In genomic region chr7:65983965-65984654, GRCh38 we compare ENCODE assay signal across 17 cellular contexts. TPM values are rescaled to one million over a fixed set of nuclear protein-coding genes. Genes with fewer than 3 reads are reported as not detected.
DNase-seq lines count a peak whose midpoint lies in the region; ATAC-seq, FAIRE-seq and TF ChIP-seq lines count a peak whose summit lies in the region.
"Had no signal": no experiment of that assay in that cellular context is flagged by ENCODE, and none has a peak within 500 bp of the region (broad histone marks: within the 10 kb centered on the region; RNA-seq: fewer than 3 reads in every experiment).

No MANE protein-coding gene starts in this region.

- CTCF ChIA-PET in A549 (lab: Yijun Ruan, JAX) = interaction anchor here (1.3 kb wide), 1 partner anchor 13 kb away, joined by 3 read pairs; no protein-coding TSS in a partner anchor
- CTCF ChIA-PET in activated CD8-positive, alpha-beta memory T cell treated with anti-CD3 and anti-CD28 coated beads, Interleukin-2, amount 10 ng/mL, durations not matched to agents 7 days and 5 days (lab: Charles Lee) = no interaction called here
- CTCF ChIA-PET in HEK293T (lab: Yijun Ruan, JAX) = no interaction called here

- TF ChIP-seq EP300 in A549 (IDR thresholded peaks at IDR 0.05) (no peak), esophagus muscularis mucosa (IDR thresholded peaks at IDR 0.05) (no peak)

- H3K4me1 ChIP-seq in A549 = peaks cover 27% of the 10 kb centered on the region
- H3K4me1 ChIP-seq in esophagus muscularis mucosa = peaks cover 19 to 34% (median 27%) of the 10 kb centered on the region in 4 donors

- peak; percentile 25 to 44; a peak in 1 of 6 replicates for ATAC-seq in A549
- peak; percentile 26 for ATAC-seq in left colon
- ATAC-seq in activated CD8-positive, alpha-beta memory T cell treated with anti-CD3 and anti-CD28 coated beads, Interleukin-2, amount 10 ng/mL, durations not matched to agents 7 days and 5 days = no peak
- ATAC-seq: activated T-helper 17 cell treated with anti-CD3 and anti-CD28 coated beads, Interleukin-2, amount 50 U/mL, for 72 hours; stimulated activated memory B cell treated with anti-CD40 and anti-IgM and Interleukin-4, amounts not matched to agents 10 μg/mL and 1 μg/mL and 100 μg/mL, for 72 hours had no signal

- WGBS in A549 (ENCODE audit: missing lambda C conversion rate) = 77% methylated on average over 10 of the region's 10 CpGs
- 94% methylated on average over 10 of the region's 10 CpGs for WGBS in esophagus muscularis mucosa

- H3K4me3 Mint-ChIP-seq in activated CD8-positive, alpha-beta memory T cell treated with anti-CD3 and anti-CD28 coated beads, Interleukin-2, amount 10 ng/mL, durations not matched to agents 7 days and 5 days = no peak overlapping the region
- H3K4me3 Mint-ChIP-seq: activated T-helper 17 cell treated with anti-CD3 and anti-CD28 coated beads, Interleukin-2, amount 50 U/mL, for 72 hours; stimulated activated memory B cell treated with anti-CD40 and anti-IgM and Interleukin-4, amounts not matched to agents 10 μg/mL and 1 μg/mL and 100 μg/mL, for 72 hours had no signal

- H3K4me1 Mint-ChIP-seq in activated CD8-positive, alpha-beta memory T cell treated with anti-CD3 and anti-CD28 coated beads, Interleukin-2, amount 10 ng/mL, durations not matched to agents 7 days and 5 days = peaks cover 8% of the 10 kb centered on the region
- H3K4me1 Mint-ChIP-seq: activated T-helper 17 cell treated with anti-CD3 and anti-CD28 coated beads, Interleukin-2, amount 50 U/mL, for 72 hours had no signal

- H3K4me3 ChIP-seq in A549 (no peak overlapping the region), esophagus muscularis mucosa (no peak overlapping the region)
- H3K4me3 ChIP-seq: HAP-1, ovary, transverse colon had no signal

- peaks cover 12% of the 10 kb centered on the region for H3K36me3 Mint-ChIP-seq in activated CD8-positive, alpha-beta memory T cell treated with anti-CD3 and anti-CD28 coated beads, Interleukin-2, amount 10 ng/mL, durations not matched to agents 7 days and 5 days
- H3K36me3 Mint-ChIP-seq: IgD-negative memory B cell had no signal

- H3K27me3 Mint-ChIP-seq in activated CD8-positive, alpha-beta memory T cell treated with anti-CD3 and anti-CD28 coated beads, Interleukin-2, amount 10 ng/mL, durations not matched to agents 7 days and 5 days = no peaks in the 10 kb centered on the region
- H3K27me3 Mint-ChIP-seq: activated T-helper 17 cell treated with anti-CD3 and anti-CD28 coated beads, Interleukin-2, amount 50 U/mL, for 72 hours; IgD-negative memory B cell; stimulated activated memory B cell treated with anti-CD40 and anti-IgM and Interleukin-4, amounts not matched to agents 10 μg/mL and 1 μg/mL and 100 μg/mL, for 72 hours had no signal

- FAIRE-seq in A549 (lab: Jason Lieb, UNC) = no peak
- FAIRE-seq: islet of Langerhans had no signal

- DNase-seq in A549 (ENCODE audit: low read depth in 1 of 2, low spot score in 1 of 2) (peak; percentile 52 to 82), HS-27A (ENCODE audit: low read depth) (peak; percentile 74), amniotic epithelial cell (ENCODE audit: low read depth) (peak; percentile 55), left colon (no peak), esophagus muscularis mucosa (ENCODE audit: extremely low spot score) (no peak), NCI-H345 (lab: John Stamatoyannopoulos, UW) (no peak), HEK293T (ENCODE audit: extremely low spot score) (no peak)
- no peak for DNase-seq in activated CD8-positive, alpha-beta memory T cell treated with anti-CD3 and anti-CD28 coated beads, Interleukin-2, amount 10 ng/mL, durations not matched to agents 7 days and 5 days
- DNase-seq: activated CD4-positive, alpha-beta T cell treated with anti-CD3 and anti-CD28 coated beads, Interleukin-2, amount 50 U/mL, for 48 hours; NCI-H1105; ovary; transverse colon had no signal

- peak overlapping the region; percentile 49 to 92 for H3K27ac ChIP-seq in A549
- H3K27ac ChIP-seq in esophagus muscularis mucosa (replicated peaks in 1 of 4) = no peak overlapping the region
- H3K27ac ChIP-seq: ovary had no signal

- TF ChIP-seq CTCF in A549 (IDR thresholded peaks at IDR 0.05) (no peak), esophagus muscularis mucosa (IDR thresholded peaks at IDR 0.05) (no peak)

- H3K4me2 ChIP-seq in A549 = peak overlapping the region; percentile 26

- H3K9me3 Mint-ChIP-seq in activated CD8-positive, alpha-beta memory T cell treated with anti-CD3 and anti-CD28 coated beads, Interleukin-2, amount 10 ng/mL, durations not matched to agents 7 days and 5 days (ENCODE audit: low read depth) = no peaks in the 10 kb centered on the region
- H3K9me3 Mint-ChIP-seq: activated T-helper 17 cell treated with anti-CD3 and anti-CD28 coated beads, Interleukin-2, amount 50 U/mL, for 72 hours; IgD-negative memory B cell; stimulated activated memory B cell treated with anti-CD40 and anti-IgM and Interleukin-4, amounts not matched to agents 10 μg/mL and 1 μg/mL and 100 μg/mL, for 72 hours had no signal

- no peak overlapping the region for H3K27ac Mint-ChIP-seq in activated CD8-positive, alpha-beta memory T cell treated with anti-CD3 and anti-CD28 coated beads, Interleukin-2, amount 10 ng/mL, durations not matched to agents 7 days and 5 days
- H3K27ac Mint-ChIP-seq: activated T-helper 17 cell treated with anti-CD3 and anti-CD28 coated beads, Interleukin-2, amount 50 U/mL, for 72 hours; IgD-negative memory B cell; stimulated activated memory B cell treated with anti-CD40 and anti-IgM and Interleukin-4, amounts not matched to agents 10 μg/mL and 1 μg/mL and 100 μg/mL, for 72 hours had no signal

- H3K27me3 ChIP-seq in esophagus muscularis mucosa = no peaks in the 10 kb centered on the region
- H3K27me3 ChIP-seq: ovary, transverse colon had no signal

- TF ChIP-seq RAD21 in A549 (conservative IDR thresholded peaks at IDR 0.05 in 1 of 2, IDR thresholded peaks at IDR 0.05 in 1 of 2) = no peak

- TF ChIP-seq POLR2A in A549 (IDR thresholded peaks at IDR 0.05; ENCODE audit: low read length) = no peak
- no peak for TF ChIP-seq POLR2A in esophagus muscularis mucosa (IDR thresholded peaks at IDR 0.05; ENCODE audit: low read depth)

- H3K36me3 ChIP-seq in esophagus muscularis mucosa = peaks cover 6 to 13% (median 13%) of the 10 kb centered on the region in 4 donors
- H3K36me3 ChIP-seq: ovary, transverse colon had no signal

- intact Hi-C loops in left colon (cut with DNase I, micrococcal nuclease) (no loop called here), esophagus muscularis mucosa (cut with DNase I) (loop anchor here (10.0 kb wide), 1 partner anchor 109 kb away; the partner anchor contains the start of gene VKORC1L1)

- POLR2A ChIA-PET in A549 (lab: Yijun Ruan, JAX) = interaction anchor here (0.7 kb wide), 1 partner anchor 178 kb away, joined by 5 read pairs; no protein-coding TSS in a partner anchor
- POLR2A ChIA-PET in HEK293T (lab: Yijun Ruan, JAX) = no interaction called here

- no peaks in the 10 kb centered on the region for H3K9me3 ChIP-seq in A549
- no peaks in the 10 kb centered on the region for H3K9me3 ChIP-seq in esophagus muscularis mucosa
- H3K9me3 ChIP-seq: HAP-1, ovary, transverse colon had no signal

TF ChIP-seq in A549, 52 proteins besides CTCF, POLR2A, EP300 and RAD21:
- TF ChIP-seq HOXB13 (CRISPR knock-in tag; IDR thresholded peaks at IDR 0.05; ENCODE audit: low read depth) (no peak), FOSL2 (IDR thresholded peaks at IDR 0.05) (no peak), FOSL2 (CRISPR knock-in tag; IDR thresholded peaks at IDR 0.05) (peak; percentile 28; the same call in 1 of the 2 replicates)

TF ChIP-seq in HEK293T, 16 proteins besides CTCF, POLR2A, EP300 and RAD21:
- no peak for TF ChIP-seq PKNOX1 (IDR thresholded peaks at IDR 0.05)
- no peak for TF ChIP-seq FOXA1 (IDR thresholded peaks at IDR 0.05)

RNA-seq across cellular contexts. Expression of gene GUSB, which starts 2.1 kb away (rescaled TPM):
- polyA plus RNA-seq in A549 (2011; rRNA removed) (32.3 and 38.5 TPM in 2 replicates), A549 (2017; fragmentation: RNase III; extraction: RNeasy Plus Mini Kit Qiagen cat#74134 plus additional on column Dnase treatment) (28.6 to 32.3 TPM (median 32.1 TPM) in 3 replicates)
- 45.4 and 48.7 TPM in 2 replicates for polyA plus RNA-seq in A549 (2012; cell fraction: cytosol; rRNA removed)
- polyA plus RNA-seq in A549 (2012; cell fraction: nucleus; rRNA removed) = 163 and 173 TPM in 2 replicates
- 47.5 and 57.5 TPM in 2 replicates for polyA minus RNA-seq in A549 (2011; rRNA and poly(A)+ RNA removed)
- total RNA-seq in left colon (10 to 100 TPM; 69.2 to 99.5 TPM), esophagus muscularis mucosa (10 to 100 TPM; 16.2 to 19.0 (median 17.3) TPM)
- total RNA-seq in activated CD8-positive, alpha-beta memory T cell treated with anti-CD3 and anti-CD28 coated beads, Interleukin-2, amount 10 ng/mL, durations not matched to agents 7 days and 5 days = 10 to 100 TPM; 84.3 to 88.0 TPM

Comparison
In these comparisons a context has a peak if more than half of its experiments do, and no peak if none do; other contexts are left out.
1. DNase-seq: peak in A549 (2 of 2), HS-27A (single experiment) and amniotic epithelial cell (single experiment); none in left colon (0 of 2), esophagus muscularis mucosa (single experiment), activated CD8-positive, alpha-beta memory T cell treated with anti-CD3 and anti-CD28 coated beads, Interleukin-2, amount 10 ng/mL, durations not matched to agents 7 days and 5 days (single experiment), NCI-H345 (single experiment) and HEK293T (single experiment).
2. H3K27ac ChIP-seq: peak in A549 (2 of 2); none in esophagus muscularis mucosa (0 of 4).